Comparison of ENCODE assay signal across 8 cellular contexts in the genomic region with DNA sequence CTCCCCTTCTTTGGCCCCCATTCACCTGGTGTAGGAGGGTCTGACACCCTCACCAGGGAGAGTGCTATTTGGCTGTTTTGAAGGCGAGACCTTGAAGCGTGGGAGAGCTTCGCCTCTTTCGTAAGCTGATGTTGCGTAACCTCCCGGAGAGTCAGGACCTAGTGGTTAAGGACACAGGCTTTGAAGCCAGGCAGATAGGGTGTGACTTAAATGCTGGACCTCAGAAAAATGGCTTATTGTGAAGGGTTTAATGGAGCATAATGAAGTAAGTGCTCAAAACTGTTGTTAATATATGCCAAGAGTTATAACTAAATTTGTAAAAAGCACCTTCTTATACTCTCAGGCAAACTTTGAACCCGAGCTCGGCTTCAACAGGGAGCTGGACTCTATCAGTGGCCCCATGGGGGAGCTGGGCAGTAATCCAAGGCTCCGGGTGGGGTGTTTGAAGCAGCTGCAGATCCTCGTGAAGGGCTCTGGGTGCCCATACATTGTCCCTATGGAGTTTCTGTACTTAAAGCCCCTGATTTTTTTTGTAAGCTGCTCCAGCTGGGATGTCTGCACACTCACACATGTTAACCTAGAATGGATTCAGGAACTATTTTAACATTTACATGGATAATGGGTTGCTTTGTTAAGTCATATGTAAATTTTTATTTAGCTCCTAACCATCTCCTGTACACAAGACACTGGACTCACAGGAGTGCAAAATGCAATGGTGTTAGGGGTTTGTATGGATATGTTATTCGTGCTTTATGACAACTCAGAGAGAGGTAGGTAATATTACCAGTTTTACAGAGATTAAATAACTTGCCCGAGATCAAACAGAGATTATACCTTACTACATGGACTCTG. TPM values are rescaled to one million over a fixed set of nuclear protein-coding genes. Genes with fewer than 3 reads are reported as not detected.
DNase-seq lines count a peak whose midpoint lies in the region; ATAC-seq, FAIRE-seq and TF ChIP-seq lines count a peak whose summit lies in the region.

No MANE protein-coding gene starts in this region.

- peaks cover 62% of the 10 kb centered on the region for H3K4me1 Mint-ChIP-seq in astrocyte (ENCODE audit: low read depth, unreplicated experiment)
- peaks cover 11% of the 10 kb centered on the region for H3K4me1 Mint-ChIP-seq in activated CD8-positive, alpha-beta T cell treated with anti-CD3 and anti-CD28 coated beads for 36 hours (ENCODE audit: low read depth)

- peaks cover 55% of the 10 kb centered on the region for H3K4me1 ChIP-seq in astrocyte (ENCODE audit: insufficient read depth, low read length)

- no peaks in the 10 kb centered on the region for H3K9me3 ChIP-seq in astrocyte (ENCODE audit: insufficient read depth, low read depth, low read length)

- peak overlapping the region; percentile 20 for H3K4me3 ChIP-seq in astrocyte (ENCODE audit: insufficient read depth, low read depth, low read length)

- H3K27ac ChIP-seq in astrocyte (ENCODE audit: low read depth, low read length), result peak overlapping the region; percentile 95

- POLR2A ChIA-PET in activated CD8-positive, alpha-beta T cell treated with anti-CD3 and anti-CD28 coated beads for 36 hours (lab: Charles Lee), result no interaction called here

- no peaks in the 10 kb centered on the region for H3K9me3 Mint-ChIP-seq in astrocyte (ENCODE audit: unreplicated experiment)
- H3K9me3 Mint-ChIP-seq in activated CD8-positive, alpha-beta T cell treated with anti-CD3 and anti-CD28 coated beads for 36 hours, result no peaks in the 10 kb centered on the region

- H3K27me3 Mint-ChIP-seq in astrocyte (ENCODE audit: low read depth, unreplicated experiment), result no peaks in the 10 kb centered on the region
- H3K27me3 Mint-ChIP-seq in activated CD8-positive, alpha-beta T cell treated with anti-CD3 and anti-CD28 coated beads for 36 hours, result peaks cover 14% of the 10 kb centered on the region

- H3K27ac Mint-ChIP-seq in astrocyte (ENCODE audit: unreplicated experiment), result peak overlapping the region; percentile 56
- H3K27ac Mint-ChIP-seq in activated CD8-positive, alpha-beta T cell treated with anti-CD3 and anti-CD28 coated beads for 36 hours, result no peak overlapping the region

- TF ChIP-seq CTCF in astrocyte (IDR thresholded peaks at IDR 0.05; ENCODE audit: insufficient read depth, low read depth, low read length), result no peak
- no peak for TF ChIP-seq CTCF in activated CD8-positive, alpha-beta T cell treated with anti-CD3 and anti-CD28 coated beads for 36 hours (IDR thresholded peaks at IDR 0.05)

- H3K4me3 Mint-ChIP-seq in astrocyte (ENCODE audit: unreplicated experiment), result peak overlapping the region; percentile 7
- H3K4me3 Mint-ChIP-seq in activated CD8-positive, alpha-beta T cell treated with anti-CD3 and anti-CD28 coated beads for 36 hours, result no peak overlapping the region

- FAIRE-seq in astrocyte (lab: Jason Lieb, UNC), result no peak

- intact Hi-C loops in activated CD8-positive, alpha-beta T cell treated with anti-CD3 and anti-CD28 coated beads for 36 hours (cut with micrococcal nuclease), result loop anchor here (2.0 kb wide), 1 partner anchor 15 kb away; no protein-coding TSS in a partner anchor

- peaks cover 2% of the 10 kb centered on the region for H3K36me3 Mint-ChIP-seq in astrocyte (ENCODE audit: low read depth, unreplicated experiment)
- no peaks in the 10 kb centered on the region for H3K36me3 Mint-ChIP-seq in activated CD8-positive, alpha-beta T cell treated with anti-CD3 and anti-CD28 coated beads for 36 hours (ENCODE audit: low read depth)

- H3K36me3 ChIP-seq in astrocyte (ENCODE audit: insufficient read depth, low read length), result no peaks in the 10 kb centered on the region

- H3K79me2 ChIP-seq in astrocyte (ENCODE audit: insufficient read depth, low read length), result peaks cover 97% of the 10 kb centered on the region

- no peak overlapping the region for H2AFZ ChIP-seq in astrocyte (ENCODE audit: low read depth, low read length)

- H4K20me1 ChIP-seq in astrocyte (ENCODE audit: insufficient read depth, low read length), result peaks cover 2% of the 10 kb centered on the region

- ATAC-seq in activated CD8-positive, alpha-beta T cell treated with anti-CD3 and anti-CD28 coated beads for 36 hours, result no peak
- ATAC-seq in GM18861 (IDR thresholded peaks at IDR 0.05; ENCODE audit: unreplicated experiment) (no peak), GM21737 (IDR thresholded peaks at IDR 0.05; ENCODE audit: unreplicated experiment) (no peak)

- DNase-seq in EH (ENCODE audit: low read depth), result peak; percentile 97
- DNase-seq in NCI-H1092 (lab: John Stamatoyannopoulos, UW), result peak; percentile 16
- DNase-seq in astrocyte (ENCODE audit: low read depth), result peak; percentile 99
- DNase-seq in iris pigment epithelial cell (ENCODE audit: low read depth), result peak; percentile 99
- DNase-seq in stromal cell of bone marrow (ENCODE audit: low read depth), result peak; percentile 95
- no peak for DNase-seq in activated CD8-positive, alpha-beta T cell treated with anti-CD3 and anti-CD28 coated beads for 36 hours

- no peaks in the 10 kb centered on the region for H3K27me3 ChIP-seq in astrocyte (ENCODE audit: insufficient read depth, low read length)

- H3K4me2 ChIP-seq in astrocyte (ENCODE audit: low read length), result peak overlapping the region; percentile 83

- CTCF ChIA-PET in activated CD8-positive, alpha-beta T cell treated with anti-CD3 and anti-CD28 coated beads for 36 hours (lab: Charles Lee), result interaction anchor here (0.8 to 1.4 kb wide), 2 partner anchors 16 to 165 kb away, joined by 4 read pairs; no protein-coding TSS in a partner anchor

- H3K9ac ChIP-seq in astrocyte (ENCODE audit: low read length), result peak overlapping the region; percentile 78

RNA-seq across cellular contexts. Expression of a gene that starts 26.0 kb away (rescaled TPM):
- 140 and 147 TPM in 2 replicates for total RNA-seq in astrocyte
- total RNA-seq in activated CD8-positive, alpha-beta T cell treated with anti-CD3 and anti-CD28 coated beads for 36 hours, result 1 to 10 TPM; 6.6 to 8.8 TPM

Comparison
In these comparisons a context has a peak if more than half of its experiments do, and no peak if none do; other contexts are left out.
1. RNA of a gene that starts 26.0 kb away (total RNA-seq): 140 to 147 TPM in astrocyte; 6.6 to 8.8 TPM in activated CD8-positive, alpha-beta T cell treated with anti-CD3 and anti-CD28 coated beads for 36 hours; every median in the first group is over 10 times any median in the second.